Comparison of ENCODE assay signal across 15 cellular contexts in the genomic region with DNA sequence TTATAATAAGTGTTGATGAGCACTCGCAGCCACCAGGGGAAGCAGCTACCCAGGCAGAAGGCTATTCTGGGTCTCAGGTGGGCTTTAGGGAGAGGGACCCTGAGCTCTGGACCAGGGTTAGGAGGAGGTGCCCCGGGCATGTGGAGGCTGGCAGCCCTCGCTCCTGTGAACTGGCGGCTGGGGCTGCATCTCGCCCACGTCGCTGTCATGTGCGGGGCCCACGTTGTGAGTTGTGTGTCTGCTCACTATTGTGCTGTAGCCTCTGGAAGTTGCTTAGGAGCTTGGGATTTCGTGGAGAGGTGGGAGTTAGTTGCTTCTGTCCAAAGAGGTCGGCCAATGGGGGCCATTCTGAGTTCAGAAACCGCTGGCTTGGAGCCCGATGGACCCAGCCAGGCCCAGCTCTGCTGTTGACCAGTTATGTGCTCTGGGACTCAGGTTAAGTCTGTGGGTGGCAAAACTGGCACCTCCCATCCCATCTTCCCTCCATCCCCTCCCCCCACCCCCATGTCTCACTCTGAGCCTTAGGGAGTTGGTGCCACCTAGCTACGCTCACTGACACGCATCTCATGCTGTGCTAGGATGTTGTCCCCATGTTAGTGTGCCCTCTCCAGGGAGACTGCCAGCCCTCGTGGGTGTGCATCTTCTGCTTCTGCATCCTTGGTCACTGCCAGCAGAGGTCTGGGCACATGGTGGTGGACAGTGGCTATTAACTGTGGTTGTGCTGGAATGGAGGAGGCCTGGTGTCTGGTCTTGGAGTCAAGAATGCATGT. TPM values are rescaled to one million over a fixed set of nuclear protein-coding genes. Genes with fewer than 3 reads are reported as not detected.
A peak's percentile ranks its signal among the peaks of the same experiment; 100 is the strongest.
DNase-seq lines count a peak whose midpoint lies in the region; ATAC-seq, FAIRE-seq and TF ChIP-seq lines count a peak whose summit lies in the region.
"Had no signal": no experiment of that assay in that cellular context is flagged by ENCODE, and none has a peak within 500 bp of the region (broad histone marks: within the 10 kb centered on the region; RNA-seq: fewer than 3 reads in every experiment).

No MANE protein-coding gene starts in this region.

- peak overlapping the region; percentile 74 for H3K4me3 Mint-ChIP-seq in neural crest cell
- H3K4me3 Mint-ChIP-seq: activated naive CD8-positive, alpha-beta T cell treated with anti-CD3 and anti-CD28 coated beads, Interleukin-2, amount 50 U/mL, for 24 hours had no signal

- WGBS in SK-N-SH (ENCODE audit: low lambda C conversion rate): 89% methylated on average over 8 of the region's 16 CpGs

- DNase-seq in SK-N-SH: no peak
- DNase-seq in HTR-8/SVneo (ENCODE audit: insufficient read length, low spot score): no peak
- DNase-seq in astrocyte of the cerebellum (ENCODE audit: low read depth): no peak
- no peak for DNase-seq in neural crest cell (ENCODE audit: low read depth, low spot score)
- no peak for DNase-seq in D341Med (ENCODE audit: low spot score)
- DNase-seq: 8988T; activated naive CD8-positive, alpha-beta T cell treated with anti-CD3 and anti-CD28 coated beads, Interleukin-2, amount 50 U/mL, for 24 hours; MG63; NCI-H2171; nucleus accumbens had no signal

- H4K20me1 ChIP-seq in SK-N-SH (ENCODE audit: insufficient read depth): no peaks in the 10 kb centered on the region; the same call in 1 of the 2 replicates

- H3K27ac Mint-ChIP-seq in neural crest cell (ENCODE audit: unreplicated experiment): peak overlapping the region; percentile 27
- H3K27ac Mint-ChIP-seq: activated naive CD8-positive, alpha-beta T cell treated with anti-CD3 and anti-CD28 coated beads, Interleukin-2, amount 50 U/mL, for 24 hours had no signal

- no peaks in the 10 kb centered on the region for H3K27me3 ChIP-seq in SK-N-SH (ENCODE audit: insufficient read depth)
- H3K27me3 ChIP-seq: MG63, tibial nerve had no signal

- peaks cover 0 to 2% of the 10 kb centered on the region in 2 experiments; a peak in 1 of 4 replicates for H3K4me1 ChIP-seq in SK-N-SH (ENCODE audit: control insufficient read depth in 1 of 2, insufficient read depth in 2 of 2, low read depth in 1 of 2, low read length in 1 of 2)
- H3K4me1 ChIP-seq: tibial nerve had no signal

- POLR2A ChIA-PET in SK-N-SH (lab: Yijun Ruan, JAX): interaction anchor here (0.5 to 3.0 kb wide), 3 partner anchors 12 to 294 kb away, joined by 4 to 13 read pairs (median 8); no protein-coding TSS in a partner anchor

- in situ Hi-C loops in astrocyte of the cerebellum (cut with HindIII; ENCODE audit: low sequenced_read_pairs): no loop called here

- H3K9ac ChIP-seq in SK-N-SH: no peak overlapping the region

- H3K4me1 Mint-ChIP-seq in neural crest cell: peaks cover 10% of the 10 kb centered on the region

- ATAC-seq in SK-N-SH treated with all-trans-retinoic acid at 6 μM for 48 hours: no peak
- no peak for ATAC-seq in HG02885 (IDR thresholded peaks at IDR 0.05; ENCODE audit: poor library complexity, unreplicated experiment)
- ATAC-seq in HG02678 (IDR thresholded peaks at IDR 0.05; ENCODE audit: unreplicated experiment): no peak

- H3K9me3 Mint-ChIP-seq in neural crest cell: no peaks in the 10 kb centered on the region
- H3K9me3 Mint-ChIP-seq: activated naive CD8-positive, alpha-beta T cell treated with anti-CD3 and anti-CD28 coated beads, Interleukin-2, amount 50 U/mL, for 24 hours had no signal

- no peaks in the 10 kb centered on the region for H3K79me2 ChIP-seq in SK-N-SH (ENCODE audit: insufficient read depth)

- H3K4me3 ChIP-seq in SK-N-SH (ENCODE audit: low read depth in 2 of 2, low read length in 1 of 2) (no peak overlapping the region), astrocyte of the cerebellum (ENCODE audit: low read depth, low read length) (no peak overlapping the region)
- H3K4me3 ChIP-seq: coronary artery, MG63, tibial nerve had no signal

- TF ChIP-seq RAD21 in SK-N-SH (IDR thresholded peaks at IDR 0.05; ENCODE audit: low read length): no peak

- CTCF ChIA-PET in SK-N-SH (lab: Yijun Ruan, JAX): interaction anchor here (0.6 to 24.5 kb wide), 29 partner anchors 12 to 405 kb away, joined by 3 to 403 read pairs (median 5); partner anchors contain the start of genes HPCAL1 and RRM2

- no peaks in the 10 kb centered on the region for H3K9me2 ChIP-seq in SK-N-SH

- no peaks in the 10 kb centered on the region for H3K36me3 ChIP-seq in SK-N-SH (replicated peaks in 1 of 2; ENCODE audit: control insufficient read depth in 1 of 2, insufficient read depth in 2 of 2, low read length in 1 of 2)
- H3K36me3 ChIP-seq: tibial nerve had no signal

- TF ChIP-seq EP300 in SK-N-SH (IDR thresholded peaks at IDR 0.05; ENCODE audit: borderline replicate concordance in 1 of 2, low read depth in 1 of 2, low read length in 1 of 2): no peak

- H3K4me2 ChIP-seq in SK-N-SH: no peak overlapping the region

- peaks cover under 1% of the 10 kb centered on the region for H3K36me3 Mint-ChIP-seq in neural crest cell (ENCODE audit: low read depth)

- no peak overlapping the region for H2AFZ ChIP-seq in SK-N-SH (ENCODE audit: low read depth)

- TF ChIP-seq CTCF in SK-N-SH (IDR thresholded peaks at IDR 0.05) (peak; percentile 15; the same call in 1 of the 2 replicates), astrocyte of the cerebellum (IDR thresholded peaks at IDR 0.05; ENCODE audit: low read depth, low read length, missing control alignments) (peak; percentile 24), neural crest cell (conservative IDR thresholded peaks at IDR 0.05) (peak; percentile 27)

- H3F3A ChIP-seq in SK-N-SH (replicated peaks; ENCODE audit: insufficient read depth): peaks cover 10% of the 10 kb centered on the region

- H3K27me3 Mint-ChIP-seq in neural crest cell (ENCODE audit: low read depth): peaks cover 3% of the 10 kb centered on the region
- H3K27me3 Mint-ChIP-seq: activated naive CD8-positive, alpha-beta T cell treated with anti-CD3 and anti-CD28 coated beads, Interleukin-2, amount 50 U/mL, for 24 hours had no signal

- no peaks in the 10 kb centered on the region for H3K9me3 ChIP-seq in SK-N-SH
- H3K9me3 ChIP-seq: MG63, tibial nerve had no signal

- peak; percentile 63 for FAIRE-seq in HTR-8/SVneo (lab: Jason Lieb, UNC)

- no peak overlapping the region for H3K27ac ChIP-seq in SK-N-SH (ENCODE audit: low read depth in 2 of 2, low read length in 1 of 2)
- H3K27ac ChIP-seq: coronary artery, tibial nerve had no signal

TF ChIP-seq in SK-N-SH, 30 proteins besides CTCF, POLR2A, EP300 and RAD21 (continues in another document):
- TF ChIP-seq GATA2 (CRISPR knock-in tag; IDR thresholded peaks at IDR 0.05) (no peak), TCF12 (IDR thresholded peaks at IDR 0.05) (no peak), RFX5 (IDR thresholded peaks at IDR 0.05; ENCODE audit: low read length) (no peak), CHD2 (IDR thresholded peaks at IDR 0.05; ENCODE audit: low read length, partially characterized antibody) (no peak)
- TF ChIP-seq, protein P1, sequence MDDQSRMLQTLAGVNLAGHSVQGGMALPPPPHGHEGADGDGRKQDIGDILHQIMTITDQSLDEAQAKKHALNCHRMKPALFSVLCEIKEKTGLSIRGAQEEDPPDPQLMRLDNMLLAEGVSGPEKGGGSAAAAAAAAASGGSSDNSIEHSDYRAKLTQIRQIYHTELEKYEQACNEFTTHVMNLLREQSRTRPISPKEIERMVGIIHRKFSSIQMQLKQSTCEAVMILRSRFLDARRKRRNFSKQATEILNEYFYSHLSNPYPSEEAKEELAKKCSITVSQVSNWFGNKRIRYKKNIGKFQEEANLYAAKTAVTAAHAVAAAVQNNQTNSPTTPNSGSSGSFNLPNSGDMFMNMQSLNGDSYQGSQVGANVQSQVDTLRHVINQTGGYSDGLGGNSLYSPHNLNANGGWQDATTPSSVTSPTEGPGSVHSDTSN (IDR thresholded peaks at IDR 0.05): no peak

TF ChIP-seq in SK-N-SH treated with all-trans-retinoic acid at 6 μM for 48 hours, 23 proteins besides CTCF, POLR2A, EP300 and RAD21:
- TF ChIP-seq TSHZ2 (CRISPR knock-in tag; IDR thresholded peaks at IDR 0.05) (no peak), ARNTL (CRISPR knock-in tag; IDR thresholded peaks at IDR 0.05; ENCODE audit: borderline replicate concordance, low read depth) (no peak), ZFP30 (CRISPR knock-in tag; IDR thresholded peaks at IDR 0.05) (no peak), TCF4 (CRISPR knock-in tag; IDR thresholded peaks at IDR 0.05; ENCODE audit: borderline replicate concordance) (no peak), CSDC2 (CRISPR knock-in tag; IDR thresholded peaks at IDR 0.05) (no peak)

RNA-seq across cellular contexts. Expression of gene RRM2, which starts 18.5 kb away (rescaled TPM):
- polyA plus RNA-seq in SK-N-SH (2012; rRNA removed): 23.6 and 38.9 TPM in 2 replicates
- 32.2 and 37.7 TPM in 2 replicates for polyA plus RNA-seq in SK-N-SH (2012; cell fraction: cytosol; rRNA removed)
- 53.0 and 97.8 TPM in 2 replicates for polyA plus RNA-seq in SK-N-SH (2012; cell fraction: nucleus; rRNA removed)
- total RNA-seq in neural crest cell: 203 and 210 TPM in 2 replicates
